Comparison of ENCODE assay signal across 17 cellular contexts in genomic region chr1:234628099-234628498, GRCh38. TPM values are rescaled to one million over a fixed set of nuclear protein-coding genes. Genes with fewer than 3 reads are reported as not detected.
DNase-seq lines count a peak whose midpoint lies in the region; ATAC-seq and TF ChIP-seq lines count a peak whose summit lies in the region.
"Had no signal": no experiment of that assay in that cellular context is flagged by ENCODE, and none has a peak within 500 bp of the region (broad histone marks: within the 10 kb centered on the region; RNA-seq: fewer than 3 reads in every experiment).

No MANE protein-coding gene starts in this region.

- TF ChIP-seq POLR2A in erythroblast (IDR thresholded peaks at IDR 0.05; ENCODE audit: low read length): no peak
- no peak for TF ChIP-seq POLR2A in transverse colon (IDR thresholded peaks at IDR 0.05)

- H3K27me3 Mint-ChIP-seq in GM23338 (ENCODE audit: insufficient read depth, low read depth, poor library complexity) (peaks cover 2% of the 10 kb centered on the region), osteocyte (ENCODE audit: unreplicated experiment) (no peaks in the 10 kb centered on the region)
- H3K27me3 Mint-ChIP-seq: activated naive CD4-positive, alpha-beta T cell treated with anti-CD3 and anti-CD28 coated beads, Interleukin-2, amount 50 U/mL, for 24 hours had no signal

- no peaks in the 10 kb centered on the region for H3K9me3 ChIP-seq in SK-N-SH
- no peaks in the 10 kb centered on the region for H3K9me3 ChIP-seq in transverse colon

- H4K20me1 ChIP-seq in GM23338 (replicated peaks; ENCODE audit: insufficient read depth) (no peaks in the 10 kb centered on the region), SK-N-SH (ENCODE audit: insufficient read depth) (no peaks in the 10 kb centered on the region)

- H3K27ac ChIP-seq in GM23338 (ENCODE audit: low read depth): no peak overlapping the region
- H3K27ac ChIP-seq in SK-N-SH (ENCODE audit: low read depth in 2 of 2, low read length in 1 of 2): peak overlapping the region in 1 of 2 experiments; percentile 44; a peak in 2 of 4 replicates
- no peak overlapping the region for H3K27ac ChIP-seq in transverse colon
- H3K27ac ChIP-seq: dorsolateral prefrontal cortex had no signal

- H2AFZ ChIP-seq in GM23338 (peak overlapping the region; percentile 74), SK-N-SH (ENCODE audit: low read depth) (no peak overlapping the region)

- H3K4me1 Mint-ChIP-seq in GM23338 (peaks cover 13% of the 10 kb centered on the region), osteocyte (ENCODE audit: unreplicated experiment) (peaks cover 37% of the 10 kb centered on the region)
- H3K4me1 Mint-ChIP-seq: activated naive CD4-positive, alpha-beta T cell treated with anti-CD3 and anti-CD28 coated beads, Interleukin-2, amount 50 U/mL, for 24 hours had no signal

- H3K9me2 ChIP-seq in GM23338 (ENCODE audit: insufficient read depth) (0 out of 2 replicates have a peak, but pooled peaks cover 11% of the 10 kb centered on the region), SK-N-SH (no peaks in the 10 kb centered on the region)

- intact Hi-C loops in transverse colon (cut with DNase I; ENCODE audit: low total_unique reads): no loop called here

- H3K27me3 ChIP-seq in GM23338 (ENCODE audit: insufficient read depth): no peaks in the 10 kb centered on the region
- no peaks in the 10 kb centered on the region for H3K27me3 ChIP-seq in SK-N-SH (ENCODE audit: insufficient read depth)
- no peaks in the 10 kb centered on the region for H3K27me3 ChIP-seq in transverse colon
- H3K27me3 ChIP-seq: dorsolateral prefrontal cortex had no signal

- H3K4me1 ChIP-seq in GM23338 (ENCODE audit: insufficient read depth) (peaks cover 5% of the 10 kb centered on the region; the same call in 1 of the 2 replicates), SK-N-SH (ENCODE audit: control insufficient read depth in 1 of 2, insufficient read depth in 2 of 2, low read depth in 1 of 2, low read length in 1 of 2) (peaks cover 4 to 17% of the 10 kb centered on the region in 2 experiments; a peak in 3 of 4 replicates), transverse colon (peaks cover 0 to 13% (median 11%) of the 10 kb centered on the region in 4 donors)

- WGBS in SK-N-SH (ENCODE audit: low lambda C conversion rate): 55% methylated on average over 5 of the region's 5 CpGs
- WGBS in transverse colon (ENCODE audit: low coverage in 1 of 2), 2 donors: 71 to 82% methylated on average over 4 to 5 of the region's 5 CpGs

- in situ Hi-C loops in transverse colon (cut with MboI; ENCODE audit: low pct_ligation_motif_present in 1 of 4, low pct_unique_long_range_greater_than_20kb in 1 of 4, low sequenced_read_pairs in 3 of 4): no loop called here

- DNase-seq in GM23338 (ENCODE audit: low spot score): no peak
- no peak for DNase-seq in SK-N-SH
- DNase-seq in erythroblast (lab: John Stamatoyannopoulos, UW): peak; percentile 5 to 46
- DNase-seq in osteocyte (ENCODE audit: extremely low spot score, unreplicated experiment): no peak
- no peak for DNase-seq in nucleus accumbens (lab: John Stamatoyannopoulos, UW)
- DNase-seq in NCI-H1436 (lab: John Stamatoyannopoulos, UW): no peak
- DNase-seq in transverse colon: no peak
- DNase-seq: activated CD8-positive, alpha-beta T cell treated with anti-CD3 and anti-CD28 coated beads, Interleukin-2, amount 10 ng/mL, durations not matched to agents 7 days and 5 days; CD8-positive, alpha-beta T cell; dorsolateral prefrontal cortex; posterior cingulate gyrus; stimulated activated CD4-positive, alpha-beta T cell treated with anti-CD3 and anti-CD28 coated beads, Interleukin-2, amount 100 ng/mL, for 24 hours; stimulated activated naive CD8-positive, alpha-beta T cell treated with anti-CD3 and anti-CD28 coated beads, Interleukin-15, Interleukin-2, amounts not matched to agents 100 U/mL and 50 U/mL, for 24 hours; T-helper 2 cell had no signal

- CTCF ChIA-PET in SK-N-SH (lab: Yijun Ruan, JAX): interaction anchor here (0.6 to 1.8 kb wide), 2 partner anchors 11 to 94 kb away, joined by 3 to 6 read pairs; no protein-coding TSS in a partner anchor

- POLR2A ChIA-PET in SK-N-SH (lab: Yijun Ruan, JAX): no interaction called here

- no peak overlapping the region for H3K4me3 ChIP-seq in GM23338
- no peak overlapping the region for H3K4me3 ChIP-seq in SK-N-SH (ENCODE audit: low read depth in 2 of 2, low read length in 1 of 2)
- no peak overlapping the region for H3K4me3 ChIP-seq in transverse colon
- H3K4me3 ChIP-seq: dorsolateral prefrontal cortex, lung had no signal

- TF ChIP-seq CTCF in GM23338 (conservative IDR thresholded peaks at IDR 0.05; ENCODE audit: low read depth in 2 of 2) (no peak), SK-N-SH (IDR thresholded peaks at IDR 0.05) (no peak), osteocyte (IDR thresholded peaks at IDR 0.05) (no peak), transverse colon (IDR thresholded peaks at IDR 0.05) (no peak)

- no peak for TF ChIP-seq RAD21 in SK-N-SH (IDR thresholded peaks at IDR 0.05; ENCODE audit: low read length)

- no peak overlapping the region for H3K9ac ChIP-seq in SK-N-SH

- H3K4me2 ChIP-seq in GM23338: no peak overlapping the region
- H3K4me2 ChIP-seq in SK-N-SH: peak overlapping the region; percentile 13; the same call in 1 of the 2 replicates

- no peaks in the 10 kb centered on the region; the same call in 1 of the 2 replicates for H3K36me3 ChIP-seq in GM23338 (ENCODE audit: insufficient read depth)
- H3K36me3 ChIP-seq in SK-N-SH (replicated peaks in 1 of 2; ENCODE audit: control insufficient read depth in 1 of 2, insufficient read depth in 2 of 2, low read length in 1 of 2): no peaks in the 10 kb centered on the region
- H3K36me3 ChIP-seq in transverse colon: no peaks in the 10 kb centered on the region

- ATAC-seq in GM23338: no peak
- no peak for ATAC-seq in GM21381 (IDR thresholded peaks at IDR 0.05; ENCODE audit: unreplicated experiment)
- ATAC-seq: activated CD8-positive, alpha-beta T cell treated with anti-CD3 and anti-CD28 coated beads, Interleukin-2, amount 10 ng/mL, durations not matched to agents 7 days and 5 days; CD8-positive, alpha-beta T cell; stimulated activated naive CD8-positive, alpha-beta T cell treated with anti-CD3 and anti-CD28 coated beads, Interleukin-15, Interleukin-2, amounts not matched to agents 100 U/mL and 50 U/mL, for 24 hours had no signal

- no peak overlapping the region for H3K4me3 Mint-ChIP-seq in GM23338
- H3K4me3 Mint-ChIP-seq in osteocyte (ENCODE audit: unreplicated experiment): no peak overlapping the region
- H3K4me3 Mint-ChIP-seq: activated CD8-positive, alpha-beta T cell treated with anti-CD3 and anti-CD28 coated beads, Interleukin-2, amount 10 ng/mL, durations not matched to agents 7 days and 5 days; activated naive CD4-positive, alpha-beta T cell treated with anti-CD3 and anti-CD28 coated beads, Interleukin-2, amount 50 U/mL, for 24 hours; CD8-positive, alpha-beta T cell had no signal

- H3K79me2 ChIP-seq in GM23338 (replicated peaks; ENCODE audit: insufficient read depth) (no peaks in the 10 kb centered on the region), SK-N-SH (ENCODE audit: insufficient read depth) (no peaks in the 10 kb centered on the region)

- H3K27ac Mint-ChIP-seq in GM23338 (no peak overlapping the region), osteocyte (ENCODE audit: unreplicated experiment) (peak overlapping the region; percentile 23)
- H3K27ac Mint-ChIP-seq: activated CD8-positive, alpha-beta T cell treated with anti-CD3 and anti-CD28 coated beads, Interleukin-2, amount 10 ng/mL, durations not matched to agents 7 days and 5 days; activated naive CD4-positive, alpha-beta T cell treated with anti-CD3 and anti-CD28 coated beads, Interleukin-2, amount 50 U/mL, for 24 hours; CD8-positive, alpha-beta T cell had no signal

- H3K9me3 Mint-ChIP-seq in GM23338 (no peaks in the 10 kb centered on the region), osteocyte (ENCODE audit: unreplicated experiment) (no peaks in the 10 kb centered on the region)
- H3K9me3 Mint-ChIP-seq: activated naive CD4-positive, alpha-beta T cell treated with anti-CD3 and anti-CD28 coated beads, Interleukin-2, amount 50 U/mL, for 24 hours; CD8-positive, alpha-beta T cell had no signal

- no peaks in the 10 kb centered on the region for H3K36me3 Mint-ChIP-seq in GM23338 (ENCODE audit: low read depth)
- no peaks in the 10 kb centered on the region for H3K36me3 Mint-ChIP-seq in osteocyte (ENCODE audit: unreplicated experiment)
- H3K36me3 Mint-ChIP-seq: activated naive CD4-positive, alpha-beta T cell treated with anti-CD3 and anti-CD28 coated beads, Interleukin-2, amount 50 U/mL, for 24 hours; CD8-positive, alpha-beta T cell had no signal

- H3F3A ChIP-seq in GM23338 (replicated peaks; ENCODE audit: low read depth): no peaks in the 10 kb centered on the region
- H3F3A ChIP-seq in SK-N-SH (replicated peaks; ENCODE audit: insufficient read depth): peaks cover 25% of the 10 kb centered on the region

- TF ChIP-seq EP300 in SK-N-SH (IDR thresholded peaks at IDR 0.05; ENCODE audit: borderline replicate concordance in 1 of 2, low read depth in 1 of 2, low read length in 1 of 2) (0 out of 4 replicates have a peak, but pooled peaks of 1 of the 2 experiments have one; percentile 34), transverse colon (IDR thresholded peaks at IDR 0.05; ENCODE audit: low read depth) (no peak)

TF ChIP-seq in SK-N-SH, 30 proteins besides CTCF, POLR2A, EP300 and RAD21 (continues in another document):
- no peak for TF ChIP-seq SMC3 (IDR thresholded peaks at IDR 0.05; ENCODE audit: low read depth, low read length)
- no peak for TF ChIP-seq YY1 (IDR thresholded peaks at IDR 0.05; ENCODE audit: low read depth)
- TF ChIP-seq TCF12 (IDR thresholded peaks at IDR 0.05): peak; percentile 67
- TF ChIP-seq RCOR1 (IDR thresholded peaks at IDR 0.05; ENCODE audit: low read length): no peak
- no peak for TF ChIP-seq GATA2 (CRISPR knock-in tag; IDR thresholded peaks at IDR 0.05)
- TF ChIP-seq MXI1 (IDR thresholded peaks at IDR 0.05; ENCODE audit: low read depth, low read length): no peak

RNA-seq across cellular contexts. Expression of gene IRF2BP2, which starts 18.1 kb away (rescaled TPM):
- total RNA-seq in GM23338 (2014; rRNA removed; shearing (Covaris generic)): 62.4 and 62.9 TPM in 2 replicates
- polyA plus RNA-seq in GM23338 (2016; fragmentation: Nextera tagmentation; extraction: Ambion mirVana): 19.4 and 21.5 TPM in 2 replicates
- 40.3 and 73.9 TPM in 2 replicates for polyA plus RNA-seq in SK-N-SH (2012; rRNA removed)
- polyA plus RNA-seq in SK-N-SH (2012; cell fraction: cytosol; rRNA removed): 28.1 and 46.6 TPM in 2 replicates
- 73.9 and 167 TPM in 2 replicates for polyA plus RNA-seq in SK-N-SH (2012; cell fraction: nucleus; rRNA removed)
- total RNA-seq in osteocyte: 154 and 170 TPM in 2 replicates
- 100 to 1,000 TPM in 1 of 4 donors, 10 to 100 TPM in 3; 82.7 to 120 (median 93.3) TPM for total RNA-seq in transverse colon

Comparison
In these comparisons a context has a peak if more than half of its experiments do, and no peak if none do; other contexts are left out.
1. DNase-seq: peak in erythroblast (2 of 2); none in GM23338 (single experiment), SK-N-SH (single experiment), osteocyte (single experiment), nucleus accumbens (0 of 56), NCI-H1436 (single experiment) and transverse colon (single experiment).